21 cellular contexts compared by ENCODE assay signal in the genomic region with DNA sequence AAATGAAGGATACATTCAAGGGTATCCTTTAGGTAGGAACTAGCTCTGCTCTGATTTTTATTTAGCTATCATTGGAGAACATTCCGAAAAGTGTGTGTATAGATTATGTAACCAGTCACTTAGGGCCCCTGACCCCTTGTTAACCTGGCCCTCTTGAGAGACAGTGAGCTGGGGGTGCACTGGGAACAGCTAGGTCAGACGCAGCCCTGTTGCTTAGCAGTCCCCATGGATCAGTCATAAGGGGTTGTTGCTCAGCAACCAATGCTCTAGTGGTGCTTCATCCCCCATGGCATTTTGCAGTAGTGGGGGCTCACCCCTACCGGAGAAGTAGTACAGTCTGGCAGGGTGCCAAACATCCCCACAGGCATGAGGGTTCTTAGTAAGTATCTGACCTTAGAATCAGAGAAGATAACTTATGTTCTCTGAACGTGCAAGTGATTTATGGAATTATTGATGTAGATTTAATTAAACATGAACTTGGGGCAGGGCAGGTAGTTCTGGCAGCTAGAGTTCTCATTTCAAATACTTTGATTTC. TPM values are rescaled to one million over a fixed set of nuclear protein-coding genes. Genes with fewer than 3 reads are reported as not detected.
DNase-seq lines count a peak whose midpoint lies in the region; ATAC-seq, FAIRE-seq and TF ChIP-seq lines count a peak whose summit lies in the region.
"Had no signal": no experiment of that assay in that cellular context is flagged by ENCODE, and none has a peak within 500 bp of the region (broad histone marks: within the 10 kb centered on the region; RNA-seq: fewer than 3 reads in every experiment).

No MANE protein-coding gene starts in this region.

- H3K27me3 ChIP-seq in astrocyte (ENCODE audit: insufficient read depth, low read length) (no peaks in the 10 kb centered on the region), trophoblast cell (ENCODE audit: insufficient read depth, low read length) (no peaks in the 10 kb centered on the region), uterus (no peaks in the 10 kb centered on the region), foreskin keratinocyte (no peaks in the 10 kb centered on the region)
- H3K27me3 ChIP-seq: breast epithelium, transverse colon had no signal

- POLR2A ChIA-PET in HEK293 (lab: Yijun Ruan, JAX), result interaction anchor here (2.3 kb wide), 1 partner anchor 12 kb away, joined by 7 read pairs; a partner anchor contains a TSS

- no peak overlapping the region for H2AK5ac ChIP-seq in trophoblast cell (ENCODE audit: low read length)

- H4K12ac ChIP-seq in trophoblast cell (ENCODE audit: low read depth, low read length), result no peak overlapping the region

- DNase-seq in NCI-H1436 treated with DMSO at 0.1 percent for 48 hours (lab: John Stamatoyannopoulos, UW), result peak; percentile 82
- DNase-seq in astrocyte (ENCODE audit: low read depth), result peak; percentile 36
- no peak for DNase-seq in trophoblast cell
- no peak for DNase-seq in NCI-H1694 treated with DMSO at 0.1 percent for 48 hours (lab: John Stamatoyannopoulos, UW)
- DNase-seq in activated T-cell treated with anti-CD3 and anti-CD28 coated beads, Interleukin-2, amount 50 U/mL, for 1 hour, result no peak
- no peak for DNase-seq in uterus
- no peak for DNase-seq in foreskin keratinocyte
- DNase-seq: activated CD4-positive, alpha-beta T cell treated with anti-CD3 and anti-CD28 coated beads, Interleukin-2, amount 50 U/mL, for 48 hours; activated T-cell treated with anti-CD3 and anti-CD28 coated beads, Interleukin-2, amount 50 U/mL, for 4 hours; naive thymus-derived CD8-positive, alpha-beta T cell; NCI-H1694; stimulated activated naive CD4-positive, alpha-beta T cell; transverse colon had no signal

- H2BK12ac ChIP-seq in trophoblast cell (ENCODE audit: low read length), result no peak overlapping the region

- H3K27me3 Mint-ChIP-seq in astrocyte (ENCODE audit: low read depth, unreplicated experiment), result no peaks in the 10 kb centered on the region

- H4K91ac ChIP-seq in trophoblast cell (ENCODE audit: low read depth, low read length), result no peak overlapping the region

- WGBS in trophoblast cell (ENCODE audit: extremely low coverage, insufficient coverage, insufficient read length), result no CpG with 5 or more reads among the region's 4 CpGs

- no peak overlapping the region for H3K4ac ChIP-seq in trophoblast cell (ENCODE audit: low read depth, low read length)

- H3K4me3 ChIP-seq in HEK293 (ENCODE audit: low read depth, low read length), result no peak overlapping the region
- no peak overlapping the region for H3K4me3 ChIP-seq in astrocyte (ENCODE audit: insufficient read depth, low read depth, low read length)
- H3K4me3 ChIP-seq in trophoblast cell (ENCODE audit: low read depth, low read length), result no peak overlapping the region
- H3K4me3 ChIP-seq in uterus, result no peak overlapping the region
- H3K4me3 ChIP-seq: breast epithelium, gastroesophageal sphincter, lung, prostate gland, transverse colon had no signal

- ATAC-seq in foreskin keratinocyte, result no peak
- ATAC-seq: activated T-cell treated with anti-CD3 and anti-CD28 coated beads, Interleukin-2, amount 50 U/mL, for 4 hours; gastroesophageal sphincter; naive thymus-derived CD8-positive, alpha-beta T cell had no signal

- H3K27ac ChIP-seq in HEK293 (ENCODE audit: extremely low read depth, low read depth, low read length) (no peak overlapping the region), astrocyte (ENCODE audit: low read depth, low read length) (no peak overlapping the region), trophoblast cell (ENCODE audit: low read depth, low read length) (no peak overlapping the region), uterus (no peak overlapping the region), foreskin keratinocyte (no peak overlapping the region)
- H3K27ac ChIP-seq: gastroesophageal sphincter, KMS-11, prostate gland, transverse colon had no signal

- H3K4me1 ChIP-seq in HEK293 (ENCODE audit: control insufficient read depth, insufficient read depth, low read length) (peaks cover 18% of the 10 kb centered on the region), astrocyte (ENCODE audit: insufficient read depth, low read length) (no peaks in the 10 kb centered on the region), trophoblast cell (ENCODE audit: control insufficient read depth in 1 of 2, insufficient read depth in 2 of 2, low read length in 2 of 2) (peaks cover 0 to 2% of the 10 kb centered on the region in 2 experiments), uterus (no peaks in the 10 kb centered on the region), foreskin keratinocyte (no peaks in the 10 kb centered on the region)
- H3K4me1 ChIP-seq: breast epithelium, gastroesophageal sphincter, prostate gland, transverse colon had no signal

- no peak overlapping the region for H4K8ac ChIP-seq in trophoblast cell (ENCODE audit: low read depth, low read length)

- intact Hi-C loops in uterus (cut with DNase I; ENCODE audit: low total_unique reads), result no loop called here

- H2BK5ac ChIP-seq in trophoblast cell (ENCODE audit: low read depth, low read length, poor library complexity), result no peak overlapping the region

- H3K9me3 Mint-ChIP-seq in astrocyte (ENCODE audit: unreplicated experiment), result no peaks in the 10 kb centered on the region
- H3K9me3 Mint-ChIP-seq: activated T-cell treated with anti-CD3 and anti-CD28 coated beads, Interleukin-2, amount 50 U/mL, for 4 hours had no signal

- no peak overlapping the region for H3K23ac ChIP-seq in trophoblast cell (ENCODE audit: low read length)

- H3K14ac ChIP-seq in trophoblast cell (ENCODE audit: low read length), result no peak overlapping the region

- H3K4me3 Mint-ChIP-seq in astrocyte (ENCODE audit: unreplicated experiment), result no peak overlapping the region
- H3K4me3 Mint-ChIP-seq: activated naive CD8-positive, alpha-beta T cell; activated T-cell treated with anti-CD3 and anti-CD28 coated beads, Interleukin-2, amount 50 U/mL, for 4 hours; naive thymus-derived CD8-positive, alpha-beta T cell had no signal

- H3K18ac ChIP-seq in trophoblast cell (ENCODE audit: low read length), result no peak overlapping the region

- H4K20me1 ChIP-seq in astrocyte (ENCODE audit: insufficient read depth, low read length), result no peaks in the 10 kb centered on the region

- no peak for FAIRE-seq in astrocyte (lab: Jason Lieb, UNC)

- no peak overlapping the region for H2AFZ ChIP-seq in astrocyte (ENCODE audit: low read depth, low read length)
- no peak overlapping the region for H2AFZ ChIP-seq in trophoblast cell (ENCODE audit: insufficient read depth, low read length, poor library complexity)

- no peaks in the 10 kb centered on the region for H3K79me1 ChIP-seq in trophoblast cell (ENCODE audit: low read length)

- H3K9me3 ChIP-seq in HEK293 (ENCODE audit: control insufficient read depth, insufficient read depth, low read depth, low read length) (no peaks in the 10 kb centered on the region), astrocyte (ENCODE audit: insufficient read depth, low read depth, low read length) (no peaks in the 10 kb centered on the region), trophoblast cell (ENCODE audit: insufficient read depth, low read depth, low read length) (no peaks in the 10 kb centered on the region), uterus (no peaks in the 10 kb centered on the region)
- H3K9me3 ChIP-seq: breast epithelium, gastroesophageal sphincter, prostate gland, transverse colon had no signal

- H3K4me2 ChIP-seq in astrocyte (ENCODE audit: low read length) (no peak overlapping the region), trophoblast cell (ENCODE audit: low read length) (no peak overlapping the region)
- H3K4me2 ChIP-seq: KMS-11 had no signal

- no peak overlapping the region for H2BK120ac ChIP-seq in trophoblast cell (ENCODE audit: insufficient read depth, low read length, poor library complexity)

- TF ChIP-seq POLR2A in uterus (IDR thresholded peaks at IDR 0.05), result no peak

- TF ChIP-seq CTCF in HEK293 (tag by site-specific recombination; IDR thresholded peaks at IDR 0.05), result no peak
- TF ChIP-seq CTCF in astrocyte (IDR thresholded peaks at IDR 0.05; ENCODE audit: insufficient read depth, low read depth, low read length), result no peak
- no peak for TF ChIP-seq CTCF in uterus (IDR thresholded peaks at IDR 0.05)
- TF ChIP-seq CTCF in foreskin keratinocyte (conservative IDR thresholded peaks at IDR 0.05), result no peak

- no peaks in the 10 kb centered on the region for H3K36me3 Mint-ChIP-seq in astrocyte (ENCODE audit: low read depth, unreplicated experiment)
- H3K36me3 Mint-ChIP-seq: naive thymus-derived CD8-positive, alpha-beta T cell had no signal

- H3K79me2 ChIP-seq in astrocyte (ENCODE audit: insufficient read depth, low read length), result no peaks in the 10 kb centered on the region
- H3K79me2 ChIP-seq in trophoblast cell (ENCODE audit: control insufficient read depth, insufficient read depth, low read length, poor library complexity), result no peaks in the 10 kb centered on the region

- H3K36me3 ChIP-seq in HEK293 (ENCODE audit: control insufficient read depth in 2 of 2, insufficient read depth in 1 of 2, low read length in 2 of 2) (no peaks in the 10 kb centered on the region), astrocyte (ENCODE audit: insufficient read depth, low read length) (no peaks in the 10 kb centered on the region), trophoblast cell (ENCODE audit: control insufficient read depth in 1 of 2, insufficient read depth in 2 of 2, low read length in 2 of 2) (no peaks in the 10 kb centered on the region), uterus (no peaks in the 10 kb centered on the region)
- H3K36me3 ChIP-seq: breast epithelium, gastroesophageal sphincter, prostate gland, transverse colon had no signal

- H3K9ac ChIP-seq in astrocyte (ENCODE audit: low read length) (no peak overlapping the region), trophoblast cell (ENCODE audit: low read length) (peak overlapping the region; percentile 23)
- H3K9ac ChIP-seq: KMS-11 had no signal

- H3K27ac Mint-ChIP-seq in astrocyte (ENCODE audit: unreplicated experiment), result peak overlapping the region; percentile 80
- H3K27ac Mint-ChIP-seq: activated naive CD8-positive, alpha-beta T cell; naive thymus-derived CD8-positive, alpha-beta T cell had no signal

- CTCF ChIA-PET in HEK293 (lab: Yijun Ruan, JAX), result interaction anchor here (0.6 to 1.4 kb wide), 3 partner anchors 11 to 492 kb away, joined by 3 to 5 read pairs (median 4); no protein-coding TSS in a partner anchor

- peaks cover 32% of the 10 kb centered on the region for H3K4me1 Mint-ChIP-seq in astrocyte (ENCODE audit: low read depth, unreplicated experiment)
- H3K4me1 Mint-ChIP-seq: naive thymus-derived CD8-positive, alpha-beta T cell had no signal

TF ChIP-seq in HEK293, 187 proteins besides CTCF, POLR2A, EP300 and RAD21 (continues in another document):
- TF ChIP-seq ZNF354C (tag by site-specific recombination; IDR thresholded peaks at IDR 0.05; ENCODE audit: borderline replicate concordance, low read depth) (no peak), GLIS1 (tag by site-specific recombination; IDR thresholded peaks at IDR 0.05) (peak; percentile 35; the same call in 1 of the 2 replicates), GLIS2 (tag by site-specific recombination; IDR thresholded peaks at IDR 0.05) (peak; percentile 47), KLF1 (tag by site-specific recombination; IDR thresholded peaks at IDR 0.05) (no peak), KLF10 (tag by site-specific recombination; IDR thresholded peaks at IDR 0.05) (peak; percentile 37; the same call in 1 of the 2 replicates)

RNA-seq across cellular contexts. Expression of a gene that starts 12.3 kb away (rescaled TPM):
- total RNA-seq in astrocyte (64.1 and 74.6 TPM in 2 replicates), uterus (1 to 10 TPM in 1 of 4 donors, under 1 TPM in 2, not detected in 1; 0.43 to 5.2 (median 0.59) TPM), foreskin keratinocyte (1.4 and 2.9 TPM in 2 replicates)
- 39.7 and 42.2 TPM in 2 replicates for polyA plus RNA-seq in trophoblast cell (2013)
- polyA plus RNA-seq in foreskin keratinocyte, result 0.94 and 2.8 TPM in 2 replicates
- polyA plus RNA-seq: BJ had no signal

Comparison
In these comparisons a context has a peak if more than half of its experiments do, and no peak if none do; other contexts are left out.
1. DNase-seq: peak in NCI-H1436 treated with DMSO at 0.1 percent for 48 hours (single experiment) and astrocyte (single experiment); none in trophoblast cell (0 of 2), NCI-H1694 treated with DMSO at 0.1 percent for 48 hours (single experiment), activated T-cell treated with anti-CD3 and anti-CD28 coated beads, Interleukin-2, amount 50 U/mL, for 1 hour (single experiment), uterus (0 of 2) and foreskin keratinocyte (0 of 2).
2. RNA of a gene that starts 12.3 kb away (total RNA-seq): 64.1 to 74.6 TPM in astrocyte; 1.4 to 2.9 TPM in foreskin keratinocyte and 0.43 to 5.2 TPM in uterus; every median in the first group is over 10 times any median in the second.